In genomic region chr4:184294734-184295133, GRCh38 we compare ENCODE assay signal across 25 cellular contexts.
"Had no signal": no experiment of that assay in that cellular context is flagged by ENCODE, and none has a peak within 500 bp of the region (broad histone marks: within the 10 kb centered on the region; RNA-seq: fewer than 3 reads in every experiment).

No MANE protein-coding gene starts in this region.

- H3K27me3 ChIP-seq: esophagus squamous epithelium, heart right ventricle, left lung, pancreas, spleen, testis, tibial artery, upper lobe of left lung, vagina had no signal

- H3K9me3 Mint-ChIP-seq: effector memory CD8-positive, alpha-beta T cell; nephron; stimulated activated memory B cell treated with anti-CD40 and anti-IgM and Interleukin-4, amounts not matched to agents 10 μg/mL and 1 μg/mL and 100 μg/mL, for 72 hours had no signal

- H3K27ac ChIP-seq: coronary artery, esophagus squamous epithelium, heart right ventricle, left lung, pancreas, skin epidermis, testis, tibial artery, upper lobe of left lung, vagina had no signal

- H3K27me3 Mint-ChIP-seq: stimulated activated memory B cell treated with anti-CD40 and anti-IgM and Interleukin-4, amounts not matched to agents 10 μg/mL and 1 μg/mL and 100 μg/mL, for 72 hours had no signal

- H3K4me1 Mint-ChIP-seq: mesothelial cell of epicardium, nephron had no signal

- H3K27ac Mint-ChIP-seq: effector memory CD8-positive, alpha-beta T cell; mesothelial cell of epicardium; nephron; stimulated activated memory B cell treated with anti-CD40 and anti-IgM and Interleukin-4, amounts not matched to agents 10 μg/mL and 1 μg/mL and 100 μg/mL, for 72 hours had no signal

- H3K4me3 Mint-ChIP-seq: effector memory CD8-positive, alpha-beta T cell; mesothelial cell of epicardium; naive thymus-derived CD4-positive, alpha-beta T cell; nephron; stimulated activated memory B cell treated with anti-CD40 and anti-IgM and Interleukin-4, amounts not matched to agents 10 μg/mL and 1 μg/mL and 100 μg/mL, for 72 hours had no signal

- H3K4me1 ChIP-seq: tibial artery, vagina had no signal

- H3K9me3 ChIP-seq: pancreas, testis, tibial artery, upper lobe of left lung, vagina had no signal

- ATAC-seq: effector memory CD8-positive, alpha-beta T cell; heart right ventricle; left cardiac atrium; left lung; naive thymus-derived CD4-positive, alpha-beta T cell; pancreas; stimulated activated memory B cell treated with anti-CD40 and anti-IgM and Interleukin-4, amounts not matched to agents 10 μg/mL and 1 μg/mL and 100 μg/mL, for 72 hours; stimulated activated naive CD8-positive, alpha-beta T cell treated with anti-CD3 and anti-CD28 coated beads, Interleukin-15, Interleukin-2, amounts not matched to agents 100 U/mL and 50 U/mL, for 24 hours had no signal

- H3K36me3 Mint-ChIP-seq: mesothelial cell of epicardium; naive thymus-derived CD4-positive, alpha-beta T cell had no signal

- DNase-seq: effector memory CD8-positive, alpha-beta T cell; erythroblast; esophagus squamous epithelium; foreskin melanocyte; glutamatergic neuron; heart right ventricle; hippocampal formation; left cardiac atrium; left lung; mesenchymal stem cell; naive thymus-derived CD4-positive, alpha-beta T cell; pancreas; spleen; stimulated activated CD4-positive, alpha-beta T cell treated with anti-CD3 and anti-CD28 coated beads, Interleukin-4, amount 100 ng/mL, for 4 hours; stimulated activated naive CD8-positive, alpha-beta T cell treated with anti-CD3 and anti-CD28 coated beads, Interleukin-15, Interleukin-2, amounts not matched to agents 100 U/mL and 50 U/mL, for 24 hours; substantia nigra; testis; tibial artery; upper lobe of left lung had no signal
